Comparison of ENCODE assay signal across 28 cellular contexts in genomic region chr5:157874861-157875260, GRCh38.
"Had no signal": no experiment of that assay in that cellular context is flagged by ENCODE, and none has a peak within 500 bp of the region (broad histone marks: within the 10 kb centered on the region; RNA-seq: fewer than 3 reads in every experiment).

No MANE protein-coding gene starts in this region.

- H3K9ac ChIP-seq: neural progenitor cell had no signal

- H3K27ac ChIP-seq: brain microvascular endothelial cell, foreskin keratinocyte, heart left ventricle, neural progenitor cell, tibial nerve, WERI-Rb-1 had no signal

- H3K36me3 ChIP-seq: brain microvascular endothelial cell, heart left ventricle, neural progenitor cell, tibial nerve, WERI-Rb-1 had no signal

- H3K27me3 ChIP-seq: brain microvascular endothelial cell, foreskin keratinocyte, heart left ventricle, neural progenitor cell, tibial nerve had no signal

- ATAC-seq: effector memory CD8-positive, alpha-beta T cell; foreskin keratinocyte; heart left ventricle; left colon; naive thymus-derived CD8-positive, alpha-beta T cell; right cardiac atrium had no signal

- DNase-seq: activated CD4-positive, alpha-beta T cell treated with anti-CD3 and anti-CD28 coated beads, Interleukin-2, amount 50 U/mL, for 1 hour; activated CD4-positive, CD25-positive, alpha-beta regulatory T cell treated with anti-CD3 and anti-CD28 coated beads, Interleukin-2, amount 50 U/mL, for 72 hours; activated CD8-positive, alpha-beta memory T cell treated with anti-CD3 and anti-CD28 coated beads for 24 hours; activated gamma-delta T cell treated with Interleukin-2 at 50 U/mL for 16 hours; activated naive CD4-positive, alpha-beta T cell treated with anti-CD3 and anti-CD28 coated beads, Interleukin-2, amount 50 U/mL, for 16 hours; amniotic stem cell; brain microvascular endothelial cell; caudate nucleus; cortex of kidney; effector memory CD8-positive, alpha-beta T cell; foreskin keratinocyte; heart left ventricle; hypothalamus; immature natural killer cell; kidney; left colon; naive thymus-derived CD8-positive, alpha-beta T cell; occipital lobe; right cardiac atrium; stimulated activated CD4-positive, alpha-beta T cell treated with anti-CD3 and anti-CD28 coated beads, Interleukin-15, amount 100 ng/mL, for 24 hours; stimulated activated CD4-positive, alpha-beta T cell treated with anti-CD3 and anti-CD28 coated beads, Interleukin-2, amount 100 ng/mL, for 24 hours; stimulated activated naive CD4-positive, alpha-beta T cell treated with Interleukin-2 at 50 U/mL for 16 hours; T-helper 9 cell; WERI-Rb-1 had no signal

- H3K4me1 ChIP-seq: neural progenitor cell had no signal

- H3K4me3 ChIP-seq: heart left ventricle, neural progenitor cell, tibial nerve had no signal

- FAIRE-seq: astrocyte, kidney, TTC549 had no signal

- H3K9me3 ChIP-seq: heart left ventricle, tibial nerve had no signal

- H3K4me2 ChIP-seq: neural progenitor cell had no signal

- H2AFZ ChIP-seq: neural progenitor cell had no signal
